In the genomic region with DNA sequence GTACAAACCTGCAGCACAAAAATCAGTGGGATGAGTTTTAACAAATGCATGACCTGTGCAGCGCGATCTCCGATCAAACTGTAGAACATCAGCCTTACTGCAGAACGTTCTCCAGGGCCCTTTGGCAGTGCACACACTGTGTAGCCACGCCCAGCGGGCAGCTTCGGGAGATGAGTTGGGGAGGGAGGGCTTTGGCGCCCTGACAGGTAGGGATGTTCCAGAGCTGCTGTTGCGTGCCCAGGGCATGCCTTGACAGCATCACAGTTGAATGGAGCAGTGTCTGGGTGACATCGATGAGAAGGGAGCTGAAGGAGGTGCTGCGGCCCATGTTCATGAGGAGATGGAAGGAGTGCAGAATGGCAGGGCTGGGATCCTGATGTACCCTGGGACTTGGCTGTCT, we compare ENCODE assay signal across 22 cellular contexts.
DNase-seq lines count a peak whose midpoint lies in the region; ATAC-seq, FAIRE-seq and TF ChIP-seq lines count a peak whose summit lies in the region.
"Had no signal": no experiment of that assay in that cellular context is flagged by ENCODE, and none has a peak within 500 bp of the region (broad histone marks: within the 10 kb centered on the region; RNA-seq: fewer than 3 reads in every experiment).

No MANE protein-coding gene starts in this region.

- no peak overlapping the region for H3K4me3 ChIP-seq in RWPE2 (ENCODE audit: severe bottlenecking)
- H3K4me3 ChIP-seq in brain microvascular endothelial cell (ENCODE audit: low read depth, low read length) = no peak overlapping the region
- H3K4me3 ChIP-seq: BLaER1 treated with 17β-estradiol and CSF1 and Interleukin-3, amounts not matched to agents 10 nM and 100 nM; cardiac muscle cell; HAP-1; left lung had no signal

- no peaks in the 10 kb centered on the region for H3K9me3 ChIP-seq in RWPE2 (ENCODE audit: severe bottlenecking)
- H3K9me3 ChIP-seq: HAP-1, left lung had no signal

- no peak for TF ChIP-seq CTCF in RWPE2 (IDR thresholded peaks at IDR 0.05; ENCODE audit: poor library complexity, severe bottlenecking)
- TF ChIP-seq CTCF in GM20000 (IDR thresholded peaks at IDR 0.05; ENCODE audit: extremely low read depth, missing control alignments) = no peak
- TF ChIP-seq CTCF in brain microvascular endothelial cell (IDR thresholded peaks at IDR 0.05; ENCODE audit: low read depth, low read length, missing control alignments) = no peak

- ATAC-seq in RWPE2 (ENCODE audit: low read depth) = peak; percentile 91
- ATAC-seq in left lobe of liver = peak; percentile 91
- ATAC-seq in HG03342 (IDR thresholded peaks at IDR 0.05; ENCODE audit: unreplicated experiment) = no peak
- ATAC-seq: activated CD4-positive, alpha-beta T cell treated with anti-CD3 and anti-CD28 coated beads for 36 hours; activated naive CD8-positive, alpha-beta T cell treated with anti-CD3 and anti-CD28 coated beads, Interleukin-2, amount 50 U/mL, for 24 hours; left lung had no signal

- no peak for TF ChIP-seq POLR2A in GM12891 (IDR thresholded peaks at IDR 0.05; ENCODE audit: low read depth, low read length)

- H3K27me3 ChIP-seq in RWPE2 (ENCODE audit: insufficient read depth, poor library complexity, severe bottlenecking) (no peaks in the 10 kb centered on the region), brain microvascular endothelial cell (replicated peaks) (no peaks in the 10 kb centered on the region)
- H3K27me3 ChIP-seq: BLaER1 treated with 17β-estradiol and CSF1 and Interleukin-3, amounts not matched to agents 10 nM and 100 nM; cardiac muscle cell; left lung; SJCRH30 had no signal

- FAIRE-seq in GM12891 (lab: Jason Lieb, UNC) = peak; percentile 59

- H3K36me3 ChIP-seq in RWPE2 (ENCODE audit: low read depth) (no peaks in the 10 kb centered on the region), brain microvascular endothelial cell (replicated peaks) (no peaks in the 10 kb centered on the region)
- H3K36me3 ChIP-seq: cardiac muscle cell, HAP-1, left lung, SJCRH30 had no signal

- peaks cover 25% of the 10 kb centered on the region for H3K4me1 ChIP-seq in RWPE2 (ENCODE audit: insufficient read depth, poor library complexity, severe bottlenecking)
- H3K4me1 ChIP-seq: HAP-1 had no signal

- in situ Hi-C loops in brain microvascular endothelial cell (cut with HindIII; ENCODE audit: low pct_ligation_motif_present, low sequenced_read_pairs) = no loop called here

- no peak overlapping the region for H3K27ac ChIP-seq in RWPE2 (ENCODE audit: poor library complexity, severe bottlenecking)
- H3K27ac ChIP-seq in brain microvascular endothelial cell = no peak overlapping the region
- H3K27ac ChIP-seq: 22Rv1; BLaER1 treated with 17β-estradiol and CSF1 and Interleukin-3, amounts not matched to agents 10 nM and 100 nM; cardiac muscle cell; left lung had no signal

- DNase-seq in DMS 273 (lab: John Stamatoyannopoulos, UW; ENCODE audit: unreplicated experiment) (peak; percentile 7), DMS 273 treated with DMSO at 0.1 percent for 48 hours (lab: John Stamatoyannopoulos, UW) (no peak), GM12891 (ENCODE audit: insufficient read length, low spot score) (no peak), RWPE2 (ENCODE audit: low spot score) (no peak), left lobe of liver (ENCODE audit: low spot score) (peak; percentile 71), GM20000 (ENCODE audit: low spot score) (no peak), brain microvascular endothelial cell (no peak)
- DNase-seq: activated CD4-positive, alpha-beta T cell treated with anti-CD3 and anti-CD28 coated beads for 36 hours; activated naive CD8-positive, alpha-beta T cell treated with anti-CD3 and anti-CD28 coated beads, Interleukin-2, amount 50 U/mL, for 24 hours; DMS153; effector CD8-positive, alpha-beta T cell; left lung; naive B cell; NCI-H2081; SJCRH30; stimulated activated naive CD4-positive, alpha-beta T cell; T-helper 9 cell had no signal

TF ChIP-seq in GM12891, 5 proteins besides CTCF, POLR2A, EP300 and RAD21:
- TF ChIP-seq SPI1 (IDR thresholded peaks at IDR 0.05; ENCODE audit: low read depth, low read length) (no peak), POLR2AphosphoS5 (IDR thresholded peaks at IDR 0.05; ENCODE audit: low read depth, low read length) (no peak), TAF1 (IDR thresholded peaks at IDR 0.05; ENCODE audit: low read depth, low read length) (no peak), PAX5 (IDR thresholded peaks at IDR 0.05; ENCODE audit: insufficient read depth, low read length, severe bottlenecking) (no peak), POU2F2 (IDR thresholded peaks at IDR 0.05; ENCODE audit: low read depth, low read length) (no peak)

Comparison
In these comparisons a context has a peak if more than half of its experiments do, and no peak if none do; other contexts are left out.
1. DNase-seq: peak in DMS 273 (single experiment) and left lobe of liver (single experiment); none in DMS 273 treated with DMSO at 0.1 percent for 48 hours (single experiment), GM12891 (single experiment), RWPE2 (single experiment), GM20000 (single experiment) and brain microvascular endothelial cell (single experiment).